In genomic region chr6:75882734-75883133, GRCh38 we compare ENCODE assay signal across 12 cellular contexts.
A peak's percentile ranks its signal among the peaks of the same experiment; 100 is the strongest.
DNase-seq lines count a peak whose midpoint lies in the region; ATAC-seq and TF ChIP-seq lines count a peak whose summit lies in the region.
"Had no signal": no experiment of that assay in that cellular context is flagged by ENCODE, and none has a peak within 500 bp of the region (broad histone marks: within the 10 kb centered on the region; RNA-seq: fewer than 3 reads in every experiment).

No MANE protein-coding gene starts in this region.

- no peaks in the 10 kb centered on the region for H3K4me1 Mint-ChIP-seq in activated CD4-positive, alpha-beta memory T cell treated with anti-CD3 and anti-CD28 coated beads for 36 hours (ENCODE audit: low read depth)
- H3K4me1 Mint-ChIP-seq in progenitor cell of endocrine pancreas (ENCODE audit: low read depth) (peaks cover 10% of the 10 kb centered on the region), endodermal cell (no peaks in the 10 kb centered on the region)

- no peaks in the 10 kb centered on the region for H3K36me3 ChIP-seq in ascending aorta
- H3K36me3 ChIP-seq in endodermal cell (ENCODE audit: control insufficient read depth, insufficient read depth, low read length) = peaks cover 59% of the 10 kb centered on the region

- POLR2A ChIA-PET in activated CD4-positive, alpha-beta memory T cell treated with anti-CD3 and anti-CD28 coated beads for 36 hours (lab: Charles Lee) = no interaction called here

- peak; percentile 26 for ATAC-seq in esophagus mucosa

- no peaks in the 10 kb centered on the region for H3K4me1 ChIP-seq in ascending aorta
- no peaks in the 10 kb centered on the region for H3K4me1 ChIP-seq in endodermal cell (ENCODE audit: control insufficient read depth, insufficient read depth, low read length)
- H3K4me1 ChIP-seq: right atrium auricular region had no signal

- no peak overlapping the region for H3K4me3 ChIP-seq in retinal pigment epithelial cell (ENCODE audit: low read length)
- H3K4me3 ChIP-seq in ascending aorta = no peak overlapping the region
- H3K4me3 ChIP-seq in endodermal cell (ENCODE audit: low read length) = no peak overlapping the region
- H3K4me3 ChIP-seq: right atrium auricular region had no signal

- no peak overlapping the region for H3K9ac ChIP-seq in endodermal cell (ENCODE audit: extremely low read depth, low read length, poor library complexity, severe bottlenecking)

- H3K27me3 Mint-ChIP-seq in activated CD4-positive, alpha-beta memory T cell treated with anti-CD3 and anti-CD28 coated beads for 36 hours = no peaks in the 10 kb centered on the region
- H3K27me3 Mint-ChIP-seq in progenitor cell of endocrine pancreas = no peaks in the 10 kb centered on the region
- no peaks in the 10 kb centered on the region for H3K27me3 Mint-ChIP-seq in endodermal cell (ENCODE audit: insufficient read depth)

- peak; percentile 25 for DNase-seq in GM04503 (ENCODE audit: low read depth)
- DNase-seq in RPMI7951 (ENCODE audit: low read depth) = peak; percentile 52
- peak; percentile 6 for DNase-seq in retinal pigment epithelial cell (ENCODE audit: low read depth)
- DNase-seq in ascending aorta (ENCODE audit: low spot score in 2 of 2) = no peak
- DNase-seq in activated CD4-positive, alpha-beta memory T cell treated with anti-CD3 and anti-CD28 coated beads for 36 hours = no peak
- DNase-seq in progenitor cell of endocrine pancreas (ENCODE audit: low spot score, unreplicated experiment) = no peak
- no peak for DNase-seq in endodermal cell
- DNase-seq: activated naive CD4-positive, alpha-beta T cell treated with anti-CD3 and anti-CD28 coated beads for 36 hours; effector CD4-positive, alpha-beta T cell; NCI-H748 treated with DMSO at 0.1 percent for 48 hours had no signal

- H3K9me3 ChIP-seq in ascending aorta (no peaks in the 10 kb centered on the region), endodermal cell (ENCODE audit: control insufficient read depth, low read length) (no peaks in the 10 kb centered on the region)
- H3K9me3 ChIP-seq: right atrium auricular region had no signal

- H3K27ac ChIP-seq in ascending aorta = no peak overlapping the region
- no peak overlapping the region for H3K27ac ChIP-seq in endodermal cell (ENCODE audit: low read depth, low read length)
- H3K27ac ChIP-seq: right atrium auricular region had no signal

- H3K9me3 Mint-ChIP-seq in activated CD4-positive, alpha-beta memory T cell treated with anti-CD3 and anti-CD28 coated beads for 36 hours = no peaks in the 10 kb centered on the region
- H3K9me3 Mint-ChIP-seq in progenitor cell of endocrine pancreas (ENCODE audit: low read depth) (no peaks in the 10 kb centered on the region), endodermal cell (no peaks in the 10 kb centered on the region)
- H3K9me3 Mint-ChIP-seq: activated naive CD4-positive, alpha-beta T cell treated with anti-CD3 and anti-CD28 coated beads for 36 hours had no signal

- H3K36me3 Mint-ChIP-seq in activated CD4-positive, alpha-beta memory T cell treated with anti-CD3 and anti-CD28 coated beads for 36 hours = no peaks in the 10 kb centered on the region
- peaks cover 27% of the 10 kb centered on the region for H3K36me3 Mint-ChIP-seq in progenitor cell of endocrine pancreas (ENCODE audit: insufficient read depth)
- peaks cover 44% of the 10 kb centered on the region for H3K36me3 Mint-ChIP-seq in endodermal cell (ENCODE audit: low read depth)

- no peak overlapping the region for H3K4me3 Mint-ChIP-seq in activated CD4-positive, alpha-beta memory T cell treated with anti-CD3 and anti-CD28 coated beads for 36 hours
- no peak overlapping the region for H3K4me3 Mint-ChIP-seq in progenitor cell of endocrine pancreas (ENCODE audit: low read depth)
- H3K4me3 Mint-ChIP-seq in endodermal cell = no peak overlapping the region
- H3K4me3 Mint-ChIP-seq: activated naive CD4-positive, alpha-beta T cell treated with anti-CD3 and anti-CD28 coated beads for 36 hours had no signal

- 82 to 100% methylated on average over 1 to 2 of the region's 2 CpGs for WGBS in endodermal cell (ENCODE audit: insufficient coverage in 1 of 2, insufficient read length in 1 of 2), 2 experiments

- CTCF ChIA-PET in activated CD4-positive, alpha-beta memory T cell treated with anti-CD3 and anti-CD28 coated beads for 36 hours (lab: Charles Lee) = interaction anchor here (10.9 kb wide), 1 partner anchor 10 kb away, joined by 74 read pairs; no protein-coding TSS in a partner anchor

- no peaks in the 10 kb centered on the region for H3K27me3 ChIP-seq in ascending aorta
- no peaks in the 10 kb centered on the region for H3K27me3 ChIP-seq in endodermal cell (ENCODE audit: control insufficient read depth, insufficient read depth, low read length, poor library complexity, severe bottlenecking)
- H3K27me3 ChIP-seq: right atrium auricular region had no signal

- TF ChIP-seq CTCF in retinal pigment epithelial cell (conservative IDR thresholded peaks at IDR 0.05; ENCODE audit: low read depth, low read length) (no peak), ascending aorta (IDR thresholded peaks at IDR 0.05) (no peak), progenitor cell of endocrine pancreas (IDR thresholded peaks at IDR 0.05; ENCODE audit: unreplicated experiment) (no peak), endodermal cell (conservative IDR thresholded peaks at IDR 0.05) (no peak)

- no peak overlapping the region for H3K27ac Mint-ChIP-seq in activated CD4-positive, alpha-beta memory T cell treated with anti-CD3 and anti-CD28 coated beads for 36 hours
- H3K27ac Mint-ChIP-seq in progenitor cell of endocrine pancreas (no peak overlapping the region), endodermal cell (no peak overlapping the region)
- H3K27ac Mint-ChIP-seq: activated naive CD4-positive, alpha-beta T cell treated with anti-CD3 and anti-CD28 coated beads for 36 hours had no signal

- intact Hi-C loops in ascending aorta (cut with DNase I) = no loop called here
- intact Hi-C loops in activated CD4-positive, alpha-beta memory T cell treated with anti-CD3 and anti-CD28 coated beads for 36 hours (cut with micrococcal nuclease) = no loop called here

Comparison
In these comparisons a context has a peak if more than half of its experiments do, and no peak if none do; other contexts are left out.
1. DNase-seq: peak in GM04503 (single experiment), RPMI7951 (single experiment) and retinal pigment epithelial cell (single experiment); none in ascending aorta (0 of 2), activated CD4-positive, alpha-beta memory T cell treated with anti-CD3 and anti-CD28 coated beads for 36 hours (single experiment), progenitor cell of endocrine pancreas (single experiment) and endodermal cell (single experiment).